ENCODE assay signal across 20 cellular contexts in the genomic region with DNA sequence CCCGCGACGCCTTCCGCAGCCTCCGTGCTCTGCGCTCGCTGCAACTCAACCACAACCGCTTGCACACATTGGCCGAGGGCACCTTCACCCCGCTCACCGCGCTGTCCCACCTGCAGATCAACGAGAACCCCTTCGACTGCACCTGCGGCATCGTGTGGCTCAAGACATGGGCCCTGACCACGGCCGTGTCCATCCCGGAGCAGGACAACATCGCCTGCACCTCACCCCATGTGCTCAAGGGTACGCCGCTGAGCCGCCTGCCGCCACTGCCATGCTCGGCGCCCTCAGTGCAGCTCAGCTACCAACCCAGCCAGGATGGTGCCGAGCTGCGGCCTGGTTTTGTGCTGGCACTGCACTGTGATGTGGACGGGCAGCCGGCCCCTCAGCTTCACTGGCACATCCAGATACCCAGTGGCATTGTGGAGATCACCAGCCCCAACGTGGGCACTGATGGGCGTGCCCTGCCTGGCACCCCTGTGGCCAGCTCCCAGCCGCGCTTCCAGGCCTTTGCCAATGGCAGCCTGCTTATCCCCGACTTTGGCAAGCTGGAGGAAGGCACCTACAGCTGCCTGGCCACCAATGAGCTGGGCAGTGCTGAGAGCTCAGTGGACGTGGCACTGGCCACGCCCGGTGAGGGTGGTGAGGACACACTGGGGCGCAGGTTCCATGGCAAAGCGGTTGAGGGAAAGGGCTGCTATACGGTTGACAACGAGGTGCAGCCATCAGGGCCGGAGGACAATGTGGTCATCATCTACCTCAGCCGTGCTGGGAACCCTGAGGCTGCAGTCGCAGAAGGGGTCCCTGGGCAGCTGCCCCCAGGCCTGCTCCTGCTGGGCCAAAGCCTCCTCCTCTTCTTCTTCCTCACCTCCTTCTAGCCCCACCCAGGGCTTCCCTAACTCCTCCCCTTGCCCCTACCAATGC. TPM values are rescaled to one million over a fixed set of nuclear protein-coding genes. Genes with fewer than 3 reads are reported as not detected.
DNase-seq lines count a peak whose midpoint lies in the region; ATAC-seq and TF ChIP-seq lines count a peak whose summit lies in the region.
"Had no signal": no experiment of that assay in that cellular context is flagged by ENCODE, and none has a peak within 500 bp of the region (broad histone marks: within the 10 kb centered on the region; RNA-seq: fewer than 3 reads in every experiment).

No MANE protein-coding gene starts in this region.

- H4K20me1 ChIP-seq in SK-N-SH (ENCODE audit: insufficient read depth), result no peaks in the 10 kb centered on the region

- no peak overlapping the region for H3K4me3 Mint-ChIP-seq in CD4-positive, alpha-beta memory T cell
- H3K4me3 Mint-ChIP-seq: naive thymus-derived CD8-positive, alpha-beta T cell had no signal

- TF ChIP-seq CTCF in SK-N-SH (IDR thresholded peaks at IDR 0.05), result no peak
- TF ChIP-seq CTCF in astrocyte of the spinal cord (IDR thresholded peaks at IDR 0.05; ENCODE audit: low read depth, low read length), result no peak

- H3K4me2 ChIP-seq in SK-N-SH, result no peak overlapping the region

- no peaks in the 10 kb centered on the region for H3K79me2 ChIP-seq in SK-N-SH (ENCODE audit: insufficient read depth)

- peaks cover 20% of the 10 kb centered on the region for H3F3A ChIP-seq in SK-N-SH (replicated peaks; ENCODE audit: insufficient read depth)

- H3K9me3 ChIP-seq in SK-N-SH, result no peaks in the 10 kb centered on the region
- H3K9me3 ChIP-seq in subcutaneous abdominal adipose tissue (ENCODE audit: control insufficient read depth in 5 of 5, low read length in 5 of 5), result no peaks in the 10 kb centered on the region
- H3K9me3 ChIP-seq in CD4-positive, alpha-beta memory T cell (ENCODE audit: control insufficient read depth in 1 of 2, low read length in 2 of 2), result no peaks in the 10 kb centered on the region
- H3K9me3 ChIP-seq: thoracic aorta had no signal

- H3K4me3 ChIP-seq in SK-N-SH (ENCODE audit: low read depth in 2 of 2, low read length in 1 of 2) (no peak overlapping the region), astrocyte of the spinal cord (ENCODE audit: low read depth, low read length) (peak overlapping the region; percentile 41), subcutaneous abdominal adipose tissue (ENCODE audit: low read depth in 1 of 5, low read length in 5 of 5) (peak overlapping the region in 4 of 5 donors; percentile 57 to 65 (median 60))
- H3K4me3 ChIP-seq in CD4-positive, alpha-beta memory T cell (ENCODE audit: low read length in 2 of 2), result no peak overlapping the region

- no peak overlapping the region for H2AFZ ChIP-seq in SK-N-SH (ENCODE audit: low read depth)

- in situ Hi-C loops in astrocyte of the spinal cord (cut with HindIII; ENCODE audit: low sequenced_read_pairs), result no loop called here

- intact Hi-C loops in CD4-positive, alpha-beta memory T cell (cut with micrococcal nuclease), result no loop called here

- H3K4me1 Mint-ChIP-seq in CD4-positive, alpha-beta memory T cell, result no peaks in the 10 kb centered on the region

- no peaks in the 10 kb centered on the region for H3K9me2 ChIP-seq in SK-N-SH

- no peak for TF ChIP-seq RAD21 in SK-N-SH (IDR thresholded peaks at IDR 0.05; ENCODE audit: low read length)

- no peak overlapping the region for H3K27ac Mint-ChIP-seq in CD4-positive, alpha-beta memory T cell

- CTCF ChIA-PET in SK-N-SH (lab: Yijun Ruan, JAX), result interaction anchor here (0.8 to 5.9 kb wide), 10 partner anchors 11 to 146 kb away, joined by 3 to 39 read pairs (median 6); no protein-coding TSS in a partner anchor
- CTCF ChIA-PET in CD4-positive, alpha-beta memory T cell (lab: Charles Lee; ENCODE audit: partially characterized antibody), result no interaction called here

- ATAC-seq in SK-N-SH treated with all-trans-retinoic acid at 6 μM for 48 hours (no peak), HG03108 (IDR thresholded peaks at IDR 0.05; ENCODE audit: unreplicated experiment) (no peak)
- ATAC-seq: foreskin keratinocyte; naive thymus-derived CD8-positive, alpha-beta T cell had no signal

- WGBS in SK-N-SH (ENCODE audit: low lambda C conversion rate), result 97% methylated on average over 16 of the region's 45 CpGs

- H3K4me1 ChIP-seq in SK-N-SH (ENCODE audit: control insufficient read depth in 1 of 2, insufficient read depth in 2 of 2, low read depth in 1 of 2, low read length in 1 of 2) (peaks cover 50 to 79% of the 10 kb centered on the region in 2 experiments; a peak in 3 of 4 replicates), subcutaneous abdominal adipose tissue (ENCODE audit: control insufficient read depth in 5 of 5, insufficient read depth in 5 of 5, low read length in 5 of 5) (peaks cover 18 to 94% (median 83%) of the 10 kb centered on the region in 5 donors)
- H3K4me1 ChIP-seq in CD4-positive, alpha-beta memory T cell (ENCODE audit: insufficient read depth, low read length), result no peaks in the 10 kb centered on the region
- H3K4me1 ChIP-seq: foreskin keratinocyte had no signal

- H3K27me3 ChIP-seq in SK-N-SH (ENCODE audit: insufficient read depth) (no peaks in the 10 kb centered on the region), subcutaneous abdominal adipose tissue (ENCODE audit: control insufficient read depth in 5 of 5, insufficient read depth in 4 of 5, low read length in 5 of 5) (peaks cover 0 to 11% (median 0%) of the 10 kb centered on the region in 5 donors)
- H3K27me3 ChIP-seq in CD4-positive, alpha-beta memory T cell (ENCODE audit: insufficient read depth, low read length), result no peaks in the 10 kb centered on the region

- DNase-seq in SK-N-SH (peak; percentile 30), astrocyte of the spinal cord (ENCODE audit: low read depth, low spot score) (no peak), mesenteric fat pad (ENCODE audit: low spot score) (peak; percentile 82)
- no peak for DNase-seq in effector CD4-positive, alpha-beta T cell
- DNase-seq in CD4-positive, alpha-beta memory T cell, result no peak
- DNase-seq: activated CD4-positive, alpha-beta T cell treated with anti-CD3 and anti-CD28 coated beads for 48 hours; activated T-cell treated with anti-CD3 and anti-CD28 coated beads for 4 hours; C1 segment of cervical spinal cord; cerebellar nuclear complex; foreskin keratinocyte; NCI-H187; NCI-H524 treated with DMSO at 0.1 percent for 48 hours; OCI-M1; stimulated activated CD4-positive, alpha-beta T cell treated with anti-CD3 and anti-CD28 coated beads, Interleukin-2, amount 100 ng/mL, for 48 hours had no signal

- H3K9me3 Mint-ChIP-seq in CD4-positive, alpha-beta memory T cell, result peaks cover 0 to 2% (median 0%) of the 10 kb centered on the region in 8 donors
- H3K9me3 Mint-ChIP-seq: naive thymus-derived CD8-positive, alpha-beta T cell had no signal

- H3K27ac ChIP-seq in SK-N-SH (ENCODE audit: low read depth in 2 of 2, low read length in 1 of 2) (peak overlapping the region in 1 of 2 experiments; percentile 86; a peak in 2 of 4 replicates), subcutaneous abdominal adipose tissue (ENCODE audit: low read depth, low read length) (no peak overlapping the region)
- no peak overlapping the region for H3K27ac ChIP-seq in CD4-positive, alpha-beta memory T cell (ENCODE audit: low read depth, low read length)
- H3K27ac ChIP-seq: 22Rv1, foreskin keratinocyte had no signal

- TF ChIP-seq EP300 in SK-N-SH (IDR thresholded peaks at IDR 0.05; ENCODE audit: borderline replicate concordance in 1 of 2, low read depth in 1 of 2, low read length in 1 of 2), result no peak

- POLR2A ChIA-PET in SK-N-SH (lab: Yijun Ruan, JAX), result interaction anchor here (0.9 to 2.4 kb wide), 5 partner anchors 10 to 116 kb away, joined by 3 to 8 read pairs (median 4); no protein-coding TSS in a partner anchor
- POLR2A ChIA-PET in CD4-positive, alpha-beta memory T cell (lab: Charles Lee; ENCODE audit: partially characterized antibody), result no interaction called here

- no peak overlapping the region for H3K9ac ChIP-seq in SK-N-SH
- H3K9ac ChIP-seq in subcutaneous abdominal adipose tissue (ENCODE audit: low read length in 5 of 5), result peak overlapping the region in 1 of 5 donors; percentile 24

- peaks cover 3 to 4% of the 10 kb centered on the region in 2 donors for H3K27me3 Mint-ChIP-seq in CD4-positive, alpha-beta memory T cell

- peaks cover 0 to 1% of the 10 kb centered on the region in 2 experiments for H3K36me3 ChIP-seq in SK-N-SH (replicated peaks in 1 of 2; ENCODE audit: control insufficient read depth in 1 of 2, insufficient read depth in 2 of 2, low read length in 1 of 2)
- H3K36me3 ChIP-seq in subcutaneous abdominal adipose tissue (ENCODE audit: control insufficient read depth in 5 of 5, insufficient read depth in 5 of 5, low read length in 5 of 5), result peaks cover 0 to 8% (median 0%) of the 10 kb centered on the region in 5 donors
- no peaks in the 10 kb centered on the region for H3K36me3 ChIP-seq in CD4-positive, alpha-beta memory T cell (ENCODE audit: insufficient read depth, low read length)
- H3K36me3 ChIP-seq: thoracic aorta had no signal

- H3K36me3 Mint-ChIP-seq in CD4-positive, alpha-beta memory T cell, result no peaks in the 10 kb centered on the region
- H3K36me3 Mint-ChIP-seq: naive thymus-derived CD8-positive, alpha-beta T cell had no signal

TF ChIP-seq in SK-N-SH treated with all-trans-retinoic acid at 6 μM for 48 hours, 23 proteins besides CTCF, POLR2A, EP300 and RAD21 (continues in another document):
- TF ChIP-seq ARNTL (CRISPR knock-in tag; IDR thresholded peaks at IDR 0.05; ENCODE audit: borderline replicate concordance, low read depth), result no peak
- TF ChIP-seq ZFP30 (CRISPR knock-in tag; IDR thresholded peaks at IDR 0.05), result no peak
- no peak for TF ChIP-seq ZNF8 (CRISPR knock-in tag; IDR thresholded peaks at IDR 0.05)
- no peak for TF ChIP-seq ISL1 (CRISPR knock-in tag; IDR thresholded peaks at IDR 0.05)
- TF ChIP-seq ZNF565 (CRISPR knock-in tag; conservative IDR thresholded peaks at IDR 0.05; ENCODE audit: low read depth), result no peak
- no peak for TF ChIP-seq TOX (CRISPR knock-in tag; IDR thresholded peaks at IDR 0.05; ENCODE audit: borderline replicate concordance)

RNA-seq across cellular contexts. Expression of a gene that starts 2.0 kb away (rescaled TPM):
- 3.4 and 7.3 TPM in 2 replicates for polyA plus RNA-seq in SK-N-SH (2012; rRNA removed)
- 1.9 and 3.0 TPM in 2 replicates for polyA plus RNA-seq in SK-N-SH (2012; cell fraction: cytosol; rRNA removed)
- polyA plus RNA-seq in SK-N-SH (2012; cell fraction: nucleus; rRNA removed), result 1.7 and 1.9 TPM in 2 replicates
- 35.5 TPM for total RNA-seq in mesenteric fat pad
- not detected for total RNA-seq in CD4-positive, alpha-beta memory T cell
- polyA plus RNA-seq in CD4-positive, alpha-beta memory T cell, result not detected
- total RNA-seq: foreskin keratinocyte; naive thymus-derived CD8-positive, alpha-beta T cell had no signal
- polyA plus RNA-seq: foreskin keratinocyte; naive thymus-derived CD8-positive, alpha-beta T cell had no signal

RNA-seq across cellular contexts. Expression of a gene that starts 27.1 kb away (rescaled TPM):
- 27.9 and 31.0 TPM in 2 replicates for polyA plus RNA-seq in SK-N-SH (2012; rRNA removed)
- 7.3 and 13.0 TPM in 2 replicates for polyA plus RNA-seq in SK-N-SH (2012; cell fraction: cytosol; rRNA removed)
- polyA plus RNA-seq in SK-N-SH (2012; cell fraction: nucleus; rRNA removed), result 140 and 152 TPM in 2 replicates
- not detected for total RNA-seq in mesenteric fat pad
- total RNA-seq in CD4-positive, alpha-beta memory T cell, result not detected
- polyA plus RNA-seq in CD4-positive, alpha-beta memory T cell, result not detected
- total RNA-seq: foreskin keratinocyte; naive thymus-derived CD8-positive, alpha-beta T cell had no signal
- polyA plus RNA-seq: foreskin keratinocyte; naive thymus-derived CD8-positive, alpha-beta T cell had no signal

RNA-seq across cellular contexts. Expression of a gene that starts 45.1 kb away (rescaled TPM):
- polyA plus RNA-seq in SK-N-SH (2012; rRNA removed), result 0.56 and 0.58 TPM in 2 replicates
- 0.46 and 0.64 TPM in 2 replicates for polyA plus RNA-seq in SK-N-SH (2012; cell fraction: cytosol; rRNA removed)
- 0.45 and 1.1 TPM in 2 replicates for polyA plus RNA-seq in SK-N-SH (2012; cell fraction: nucleus; rRNA removed)
- total RNA-seq in mesenteric fat pad, result 0.61 TPM
- not detected for total RNA-seq in CD4-positive, alpha-beta memory T cell
- polyA plus RNA-seq in CD4-positive, alpha-beta memory T cell, result not detected
- total RNA-seq: foreskin keratinocyte; naive thymus-derived CD8-positive, alpha-beta T cell; thoracic aorta had no signal
- polyA plus RNA-seq: foreskin keratinocyte; naive thymus-derived CD8-positive, alpha-beta T cell had no signal

Comparison
In these comparisons a context has a peak if more than half of its experiments do, and no peak if none do; other contexts are left out.
1. DNase-seq: peak in SK-N-SH (single experiment) and mesenteric fat pad (single experiment); none in astrocyte of the spinal cord (single experiment), effector CD4-positive, alpha-beta T cell (single experiment) and CD4-positive, alpha-beta memory T cell (0 of 5).
2. H3K4me3 ChIP-seq: peak in astrocyte of the spinal cord (single experiment) and subcutaneous abdominal adipose tissue (4 of 5); none in SK-N-SH (0 of 2) and CD4-positive, alpha-beta memory T cell (0 of 2).
3. RNA of a gene that starts 2.0 kb away (total RNA-seq): 35.5 TPM in mesenteric fat pad (single experiment); not detected in CD4-positive, alpha-beta memory T cell; every median in the first group is over 10 times any median in the second.